Comparison of ENCODE assay signal across 1 cellular context in the genomic region with DNA sequence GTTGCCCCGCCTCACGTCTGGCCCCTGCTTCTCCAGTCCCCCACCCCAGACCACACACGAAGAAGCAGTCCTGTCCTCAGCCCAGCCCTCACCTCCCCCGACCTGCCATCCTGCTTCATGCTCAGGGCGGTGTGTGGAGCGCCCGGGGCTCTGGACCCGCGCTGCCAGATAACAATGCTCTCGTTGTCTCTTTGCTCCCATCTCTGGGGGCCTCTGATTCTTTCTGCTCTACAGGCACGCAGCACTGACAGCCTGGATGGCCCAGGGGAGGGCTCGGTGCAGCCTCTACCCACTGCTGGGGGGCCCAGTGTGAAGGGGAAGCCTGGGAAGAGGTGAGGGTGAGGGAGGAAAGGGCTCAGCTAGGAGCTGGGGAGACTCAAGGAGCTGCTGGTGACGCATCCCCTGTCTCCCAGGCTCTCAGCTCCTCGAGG.
TF ChIP-seq lines count a peak whose summit lies in the region.

No MANE protein-coding gene starts in this region.

TF ChIP-seq in HepG2, 621 proteins besides CTCF, POLR2A, EP300 and RAD21 (continued from another document):
- TF ChIP-seq SOX6 (IDR thresholded peaks at IDR 0.05) (no peak), SOX6 (CRISPR knock-in tag; IDR thresholded peaks at IDR 0.05) (peak; percentile 61), XRCC5 (optimal IDR thresholded peaks at IDR 0.05; ENCODE audit: low read length) (peak; percentile 25), GATAD1 (CRISPR knock-in tag; IDR thresholded peaks at IDR 0.05) (no peak), GABPA (IDR thresholded peaks at IDR 0.05; ENCODE audit: low read depth, low read length) (no peak), GABPA (CRISPR knock-in tag; IDR thresholded peaks at IDR 0.05; ENCODE audit: low read depth) (no peak), SOX13 (IDR thresholded peaks at IDR 0.05) (no peak), SOX13 (CRISPR knock-in tag; conservative IDR thresholded peaks at IDR 0.05 in 1 of 2, IDR thresholded peaks at IDR 0.05 in 1 of 2) (peak in 1 of 2 experiments; percentile 56; a peak in 2 of 4 replicates), RFX3 (CRISPR knock-in tag; IDR thresholded peaks at IDR 0.05) (no peak), RAD51 (IDR thresholded peaks at IDR 0.05; ENCODE audit: borderline replicate concordance) (no peak), NR2C2 (CRISPR knock-in tag; IDR thresholded peaks at IDR 0.05; ENCODE audit: borderline replicate concordance) (no peak), SMC3 (IDR thresholded peaks at IDR 0.05; ENCODE audit: low read length) (no peak), ZNF761 (CRISPR knock-in tag; conservative IDR thresholded peaks at IDR 0.05) (0 out of 2 replicates have a peak, but pooled peaks have one; percentile 30)
- TF ChIP-seq, protein P1, sequence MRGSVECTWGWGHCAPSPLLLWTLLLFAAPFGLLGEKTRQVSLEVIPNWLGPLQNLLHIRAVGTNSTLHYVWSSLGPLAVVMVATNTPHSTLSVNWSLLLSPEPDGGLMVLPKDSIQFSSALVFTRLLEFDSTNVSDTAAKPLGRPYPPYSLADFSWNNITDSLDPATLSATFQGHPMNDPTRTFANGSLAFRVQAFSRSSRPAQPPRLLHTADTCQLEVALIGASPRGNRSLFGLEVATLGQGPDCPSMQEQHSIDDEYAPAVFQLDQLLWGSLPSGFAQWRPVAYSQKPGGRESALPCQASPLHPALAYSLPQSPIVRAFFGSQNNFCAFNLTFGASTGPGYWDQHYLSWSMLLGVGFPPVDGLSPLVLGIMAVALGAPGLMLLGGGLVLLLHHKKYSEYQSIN (CRISPR knock-in tag; IDR thresholded peaks at IDR 0.05; ENCODE audit: borderline replicate concordance) = no peak
